17 cellular contexts compared by ENCODE assay signal in genomic region chr15:58462973-58463663, GRCh38. TPM values are rescaled to one million over a fixed set of nuclear protein-coding genes. Genes with fewer than 3 reads are reported as not detected.
A peak's percentile ranks its signal among the peaks of the same experiment; 100 is the strongest.
DNase-seq lines count a peak whose midpoint lies in the region; ATAC-seq and TF ChIP-seq lines count a peak whose summit lies in the region.
"Had no signal": no experiment of that assay in that cellular context is flagged by ENCODE, and none has a peak within 500 bp of the region (broad histone marks: within the 10 kb centered on the region; RNA-seq: fewer than 3 reads in every experiment).

No MANE protein-coding gene starts in this region.

- H3K4me3 ChIP-seq in HCT116 (replicated peaks in 1 of 2; ENCODE audit: low read depth in 1 of 2, low read length in 2 of 2) (no peak overlapping the region), OCI-LY7 (ENCODE audit: low read depth, low read length, poor library complexity, severe bottlenecking) (no peak overlapping the region), mesenchymal stem cell (ENCODE audit: insufficient read depth in 1 of 2, low read depth in 1 of 2, low read length in 2 of 2) (no peak overlapping the region)
- H3K4me3 ChIP-seq: heart left ventricle, ovary had no signal

- peak overlapping the region; percentile 11 for H2AK5ac ChIP-seq in mesenchymal stem cell (ENCODE audit: low read length, severe bottlenecking)

- TF ChIP-seq CTCF in HCT116 (IDR thresholded peaks at IDR 0.05 in 2 of 3, conservative IDR thresholded peaks at IDR 0.05 in 1 of 3; ENCODE audit: borderline replicate concordance in 1 of 3, insufficient read depth in 1 of 3, low read depth in 2 of 3, low read length in 2 of 3) (no peak), OCI-LY7 (conservative IDR thresholded peaks at IDR 0.05; ENCODE audit: low read length) (no peak), chondrocyte (IDR thresholded peaks at IDR 0.05) (no peak)

- H3K23ac ChIP-seq in mesenchymal stem cell (ENCODE audit: low read length in 2 of 2), result no peak overlapping the region

- H3K79me1 ChIP-seq in mesenchymal stem cell (replicated peaks; ENCODE audit: low read length, poor library complexity, severe bottlenecking), result no peaks in the 10 kb centered on the region

- no peak overlapping the region for H4K91ac ChIP-seq in mesenchymal stem cell (ENCODE audit: low read length)

- H2BK15ac ChIP-seq in mesenchymal stem cell (ENCODE audit: low read depth, poor library complexity, severe bottlenecking), result no peak overlapping the region

- no peaks in the 10 kb centered on the region for H3K27me3 Mint-ChIP-seq in chondrocyte (ENCODE audit: low read depth)

- TF ChIP-seq RAD21 in HCT116 (IDR thresholded peaks at IDR 0.05; ENCODE audit: low read depth), result no peak

- 0 out of 2 replicates have a peak overlapping the region, but pooled peaks have one; percentile 23 for H3K9ac ChIP-seq in HCT116 (ENCODE audit: low read length)
- H3K9ac ChIP-seq in mesenchymal stem cell (ENCODE audit: low read length), result no peak overlapping the region

- RAD21 ChIA-PET in HCT116 (lab: Charles Lee; ENCODE audit: low non-redundant PET in 1 of 2, low total read pairs in 2 of 2, uncharacterized antibody in 2 of 2, unreplicated experiment in 2 of 2), result no interaction called here

- no peak overlapping the region for H2BK120ac ChIP-seq in mesenchymal stem cell (ENCODE audit: low read depth, low read length)

- H3K9me2 ChIP-seq in HCT116 (ENCODE audit: insufficient read depth), result no peaks in the 10 kb centered on the region
- no peaks in the 10 kb centered on the region for H3K9me2 ChIP-seq in OCI-LY7 (ENCODE audit: insufficient read depth, low read length)

- CTCF ChIA-PET in HCT116 (lab: Charles Lee) (no interaction called here), OCI-LY7 (lab: Charles Lee; ENCODE audit: unreplicated experiment) (no interaction called here)

- 94% methylated on average over 10 of the region's 10 CpGs for WGBS in mesenchymal stem cell

- H3K9me3 Mint-ChIP-seq in chondrocyte (ENCODE audit: low read depth), result no peaks in the 10 kb centered on the region

- H3K4me2 ChIP-seq in HCT116 (ENCODE audit: low read length) (peak overlapping the region; percentile 64), OCI-LY7 (ENCODE audit: low read length) (peak overlapping the region; percentile 43), mesenchymal stem cell (ENCODE audit: low read length, poor library complexity, severe bottlenecking) (no peak overlapping the region)

- H3K36me3 Mint-ChIP-seq in chondrocyte (ENCODE audit: low read depth), result no peaks in the 10 kb centered on the region

- H3K4me1 ChIP-seq in HCT116 (ENCODE audit: control insufficient read depth in 1 of 2, insufficient read depth in 2 of 2, low read length in 2 of 2) (peaks cover 28 to 57% of the 10 kb centered on the region in 2 experiments), OCI-LY7 (ENCODE audit: insufficient read depth, low read length, poor library complexity, severe bottlenecking) (peaks cover 59% of the 10 kb centered on the region), mesenchymal stem cell (ENCODE audit: control insufficient read depth, insufficient read depth, low read depth, low read length) (peaks cover 19% of the 10 kb centered on the region)

- no peak overlapping the region for H3K27ac Mint-ChIP-seq in chondrocyte (ENCODE audit: unreplicated experiment)

- no peaks in the 10 kb centered on the region for H3K36me3 ChIP-seq in HCT116 (ENCODE audit: control insufficient read depth in 1 of 2, insufficient read depth in 2 of 2, low read length in 2 of 2)
- H3K36me3 ChIP-seq in OCI-LY7 (ENCODE audit: insufficient read depth, low read length), result no peaks in the 10 kb centered on the region
- H3K36me3 ChIP-seq in mesenchymal stem cell (ENCODE audit: control insufficient read depth in 1 of 2, insufficient read depth in 2 of 2, low read depth in 1 of 2, low read length in 2 of 2), result no peaks in the 10 kb centered on the region
- H3K36me3 ChIP-seq: heart left ventricle, ovary had no signal

- peak; percentile 15 for DNase-seq in NCI-H345 (lab: John Stamatoyannopoulos, UW)
- DNase-seq in NCI-H345 treated with DMSO at 0.1 percent for 48 hours (lab: John Stamatoyannopoulos, UW; ENCODE audit: unreplicated experiment), result no peak
- DNase-seq in HCT116 (ENCODE audit: low read depth, low spot score), result no peak
- no peak for DNase-seq in OCI-LY7 (ENCODE audit: low spot score)
- DNase-seq in mesenchymal stem cell, result no peak
- DNase-seq in chondrocyte (ENCODE audit: low spot score), result no peak
- DNase-seq: activated effector memory CD4-positive, alpha-beta T cell treated with Interleukin-2 at 50 U/mL for 16 hours; DMS 273 treated with DMSO at 0.1 percent for 48 hours; heart left ventricle; left ventricle myocardium superior; ovary; stimulated activated CD8-positive, alpha-beta memory T cell treated with anti-CD3 and anti-CD28 coated beads, Interleukin-4, amount 100 ng/mL, for 48 hours had no signal

- no peak for TF ChIP-seq POLR2A in HCT116 (IDR thresholded peaks at IDR 0.05; ENCODE audit: borderline replicate concordance, extremely low read depth, insufficient read depth, insufficient read length)

- H3K27ac ChIP-seq in HCT116 (ENCODE audit: low read depth, low read length), result peak overlapping the region; percentile 20; the same call in 1 of the 2 replicates
- H3K27ac ChIP-seq in OCI-LY7 (ENCODE audit: low read depth, low read length, poor library complexity, severe bottlenecking), result peak overlapping the region; percentile 9
- no peak overlapping the region for H3K27ac ChIP-seq in mesenchymal stem cell (ENCODE audit: low read length, poor library complexity, severe bottlenecking)
- H3K27ac ChIP-seq: heart left ventricle, HL-60, ovary had no signal

- H2BK12ac ChIP-seq in mesenchymal stem cell (ENCODE audit: low read length in 2 of 2), result no peak overlapping the region

- H3K27me3 ChIP-seq in HCT116 (ENCODE audit: insufficient read depth, low read length) (no peaks in the 10 kb centered on the region), mesenchymal stem cell (ENCODE audit: control insufficient read depth in 1 of 2, insufficient read depth in 1 of 2, low read length in 2 of 2) (no peaks in the 10 kb centered on the region)
- H3K27me3 ChIP-seq: heart left ventricle, ovary had no signal

- H3K79me2 ChIP-seq in HCT116 (ENCODE audit: insufficient read depth, low read length) (no peaks in the 10 kb centered on the region), OCI-LY7 (ENCODE audit: insufficient read depth, low read depth, low read length) (no peaks in the 10 kb centered on the region)

- H3K4me1 Mint-ChIP-seq in chondrocyte (ENCODE audit: low read depth), result peaks cover 21% of the 10 kb centered on the region

- intact Hi-C loops in HCT116 (cut with micrococcal nuclease), result no loop called here
- intact Hi-C loops in OCI-LY7 (cut with micrococcal nuclease; ENCODE audit: unreplicated experiment), result no loop called here

- ATAC-seq in HCT116 (peak; percentile 6; the same call in 1 of the 2 replicates), GM21447 (IDR thresholded peaks at IDR 0.05; ENCODE audit: unreplicated experiment) (no peak), HG03439 (IDR thresholded peaks at IDR 0.05; ENCODE audit: unreplicated experiment) (no peak)
- ATAC-seq: heart left ventricle, left ventricle myocardium superior, SK-N-SH treated with all-trans-retinoic acid at 6 μM for 48 hours had no signal

- no peak overlapping the region for H3K4me3 Mint-ChIP-seq in chondrocyte (ENCODE audit: unreplicated experiment)

- BruUV-seq in HCT116 (replicated peaks; lab: Mats Ljungman, UMichigan) (no TSS peak), OCI-LY7 (replicated peaks; lab: Mats Ljungman, UMichigan) (no TSS peak)

- no peaks in the 10 kb centered on the region for H3K9me3 ChIP-seq in HCT116 (ENCODE audit: control insufficient read depth in 1 of 2, insufficient read depth in 1 of 2, low read depth in 1 of 2, low read length in 2 of 2)
- no peaks in the 10 kb centered on the region for H3K9me3 ChIP-seq in OCI-LY7 (ENCODE audit: low read length)
- H3K9me3 ChIP-seq in mesenchymal stem cell (ENCODE audit: control insufficient read depth, low read length), result no peaks in the 10 kb centered on the region
- H3K9me3 ChIP-seq: heart left ventricle, ovary had no signal

- H2AFZ ChIP-seq in HCT116 (ENCODE audit: low read depth, low read length, poor library complexity, severe bottlenecking) (peak overlapping the region; percentile 83), OCI-LY7 (ENCODE audit: low read length) (peak overlapping the region; percentile 26; the same call in 1 of the 2 replicates), mesenchymal stem cell (ENCODE audit: low read depth, low read length) (no peak overlapping the region)

- H2BK5ac ChIP-seq in mesenchymal stem cell (ENCODE audit: low read depth, low read length, poor library complexity, severe bottlenecking), result no peak overlapping the region

- no peak overlapping the region for H4K8ac ChIP-seq in mesenchymal stem cell (ENCODE audit: low read length)

- H4K20me1 ChIP-seq in HCT116 (ENCODE audit: insufficient read depth) (no peaks in the 10 kb centered on the region), OCI-LY7 (ENCODE audit: insufficient read depth, low read length) (no peaks in the 10 kb centered on the region)

- H3K4ac ChIP-seq in mesenchymal stem cell (ENCODE audit: low read depth in 1 of 2, low read length in 2 of 2), result no peak overlapping the region

- POLR2A ChIA-PET in HCT116 (lab: Charles Lee), result no interaction called here
- POLR2A ChIA-PET in OCI-LY7 (lab: Charles Lee), result no interaction called here

- no peak overlapping the region for H3K18ac ChIP-seq in mesenchymal stem cell (ENCODE audit: low read depth in 1 of 2, low read length in 2 of 2)

- no peak overlapping the region for H3K14ac ChIP-seq in mesenchymal stem cell (ENCODE audit: low read length in 2 of 2)

TF ChIP-seq in HCT116, 20 proteins besides CTCF, POLR2A, EP300 and RAD21:
- TF ChIP-seq ATF3 (IDR thresholded peaks at IDR 0.05) (no peak), CBX3 (IDR thresholded peaks at IDR 0.05; ENCODE audit: low read depth) (no peak), ZNF274 (IDR thresholded peaks at IDR 0.05; ENCODE audit: low read depth, low read length) (no peak), TCF7L2 (IDR thresholded peaks at IDR 0.05; ENCODE audit: borderline replicate concordance, extremely low read depth, insufficient read depth, insufficient read length) (no peak), ELF1 (IDR thresholded peaks at IDR 0.05; ENCODE audit: borderline replicate concordance, low read depth) (no peak)

RNA-seq across cellular contexts. Expression of gene LIPC, which starts 31.3 kb away (rescaled TPM):
- not detected for total RNA-seq in HCT116 (2021; ENCODE audit: unreplicated experiment)
- polyA plus RNA-seq in HCT116 (2012), result 0.10 and 0.12 TPM in 2 replicates
- 0.08 and 0.50 TPM in 2 replicates for total RNA-seq in OCI-LY7 (2014; rRNA removed; shearing (Covaris generic))
- not detected in 2 replicates for total RNA-seq in OCI-LY7 (2022)
- not detected for polyA plus RNA-seq in mesenchymal stem cell (2013, experiment 1 of 2)
- not detected for polyA plus RNA-seq in mesenchymal stem cell (2013, experiment 2 of 2)
- total RNA-seq in chondrocyte, result not detected in 3 replicates
- total RNA-seq: endothelial cell of umbilical vein had no signal
- polyA plus RNA-seq: endothelial cell of umbilical vein had no signal
